1 cellular context compared by ENCODE assay signal in genomic region chr1:21651214-21652042, GRCh38.
TF ChIP-seq lines count a peak whose summit lies in the region.

No MANE protein-coding gene starts in this region.

TF ChIP-seq in K562, 482 proteins besides CTCF, POLR2A, EP300 and RAD21 (continued from another document):
- no peak for TF ChIP-seq CUX1 (CRISPR knock-in tag; IDR thresholded peaks at IDR 0.05)
- TF ChIP-seq ZNF830 (CRISPR knock-in tag; IDR thresholded peaks at IDR 0.05): no peak
- TF ChIP-seq CBFA2T3 (IDR thresholded peaks at IDR 0.05): peak; percentile 17; the same call in 1 of the 2 replicates
- TF ChIP-seq E2F4 (CRISPR knock-in tag; IDR thresholded peaks at IDR 0.05; ENCODE audit: low read depth): no peak
- no peak; the same call in 1 of the 2 replicates for TF ChIP-seq GABPB1 (CRISPR knock-in tag; IDR thresholded peaks at IDR 0.05)
- no peak for TF ChIP-seq ZNF717 (CRISPR knock-in tag; IDR thresholded peaks at IDR 0.05)
- TF ChIP-seq HMGN3 (IDR thresholded peaks at IDR 0.05; ENCODE audit: borderline replicate concordance, extremely low read depth, insufficient read length, low read depth, low read length): peak; percentile 28
- TF ChIP-seq RUNX1 (IDR thresholded peaks at IDR 0.05; ENCODE audit: low read depth): no peak
- peak; percentile 21; the same call in 1 of the 2 replicates for TF ChIP-seq ARID1B (IDR thresholded peaks at IDR 0.05)
- no peak for TF ChIP-seq ATF6 (CRISPR knock-in tag; IDR thresholded peaks at IDR 0.05)
- TF ChIP-seq NFATC3 (IDR thresholded peaks at IDR 0.05): no peak
- no peak for TF ChIP-seq PHTF2 (CRISPR knock-in tag; IDR thresholded peaks at IDR 0.05)
- TF ChIP-seq RB1 (IDR thresholded peaks at IDR 0.05; ENCODE audit: low read depth): peak; percentile 91
TF ChIP-seq in K562: peak in this region for 75.
